ENCODE assay signal across 3 cellular contexts in the genomic region with DNA sequence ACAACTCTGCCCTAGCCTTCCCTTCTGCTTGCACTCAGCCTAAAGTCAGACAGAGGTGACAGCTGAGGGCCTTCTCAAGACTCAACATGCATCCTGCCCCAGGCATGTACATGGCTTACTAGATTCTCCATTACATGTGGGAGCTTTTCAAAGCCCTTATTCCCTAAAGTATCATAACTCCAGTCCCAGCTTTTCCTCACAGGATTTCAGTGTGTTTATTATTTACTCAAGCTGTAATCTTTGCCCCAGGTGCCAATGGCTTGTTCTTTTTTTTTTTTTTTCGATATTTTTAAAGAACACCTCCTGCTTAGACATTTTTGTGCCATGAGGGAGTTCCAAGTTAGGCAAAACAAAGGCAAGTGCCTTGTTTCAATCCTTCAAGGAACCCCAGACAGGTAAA.
TF ChIP-seq lines count a peak whose summit lies in the region.

No MANE protein-coding gene starts in this region.

TF ChIP-seq in liver, 16 proteins besides CTCF, POLR2A, EP300 and RAD21 (continued from another document):
- no peak for TF ChIP-seq FOXA1 (IDR thresholded peaks at IDR 0.05)
- no peak for TF ChIP-seq NR2F2 (IDR thresholded peaks at IDR 0.05)
- TF ChIP-seq JUND (IDR thresholded peaks at IDR 0.05): no peak
- no peak for TF ChIP-seq EGR1 (IDR thresholded peaks at IDR 0.05; ENCODE audit: low read depth in 2 of 2)
- TF ChIP-seq, protein P1, sequence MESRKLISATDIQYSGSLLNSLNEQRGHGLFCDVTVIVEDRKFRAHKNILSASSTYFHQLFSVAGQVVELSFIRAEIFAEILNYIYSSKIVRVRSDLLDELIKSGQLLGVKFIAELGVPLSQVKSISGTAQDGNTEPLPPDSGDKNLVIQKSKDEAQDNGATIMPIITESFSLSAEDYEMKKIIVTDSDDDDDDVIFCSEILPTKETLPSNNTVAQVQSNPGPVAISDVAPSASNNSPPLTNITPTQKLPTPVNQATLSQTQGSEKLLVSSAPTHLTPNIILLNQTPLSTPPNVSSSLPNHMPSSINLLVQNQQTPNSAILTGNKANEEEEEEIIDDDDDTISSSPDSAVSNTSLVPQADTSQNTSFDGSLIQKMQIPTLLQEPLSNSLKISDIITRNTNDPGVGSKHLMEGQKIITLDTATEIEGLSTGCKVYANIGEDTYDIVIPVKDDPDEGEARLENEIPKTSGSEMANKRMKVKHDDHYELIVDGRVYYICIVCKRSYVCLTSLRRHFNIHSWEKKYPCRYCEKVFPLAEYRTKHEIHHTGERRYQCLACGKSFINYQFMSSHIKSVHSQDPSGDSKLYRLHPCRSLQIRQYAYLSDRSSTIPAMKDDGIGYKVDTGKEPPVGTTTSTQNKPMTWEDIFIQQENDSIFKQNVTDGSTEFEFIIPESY (IDR thresholded peaks at IDR 0.05): no peak
- TF ChIP-seq, protein P2, sequence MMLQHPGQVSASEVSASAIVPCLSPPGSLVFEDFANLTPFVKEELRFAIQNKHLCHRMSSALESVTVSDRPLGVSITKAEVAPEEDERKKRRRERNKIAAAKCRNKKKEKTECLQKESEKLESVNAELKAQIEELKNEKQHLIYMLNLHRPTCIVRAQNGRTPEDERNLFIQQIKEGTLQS (IDR thresholded peaks at IDR 0.05): no peak
- peak; percentile 33 to 42 for TF ChIP-seq HNF4A (conservative IDR thresholded peaks at IDR 0.05)
- no peak for TF ChIP-seq FOXA2 (IDR thresholded peaks at IDR 0.05)
- TF ChIP-seq, protein P3, sequence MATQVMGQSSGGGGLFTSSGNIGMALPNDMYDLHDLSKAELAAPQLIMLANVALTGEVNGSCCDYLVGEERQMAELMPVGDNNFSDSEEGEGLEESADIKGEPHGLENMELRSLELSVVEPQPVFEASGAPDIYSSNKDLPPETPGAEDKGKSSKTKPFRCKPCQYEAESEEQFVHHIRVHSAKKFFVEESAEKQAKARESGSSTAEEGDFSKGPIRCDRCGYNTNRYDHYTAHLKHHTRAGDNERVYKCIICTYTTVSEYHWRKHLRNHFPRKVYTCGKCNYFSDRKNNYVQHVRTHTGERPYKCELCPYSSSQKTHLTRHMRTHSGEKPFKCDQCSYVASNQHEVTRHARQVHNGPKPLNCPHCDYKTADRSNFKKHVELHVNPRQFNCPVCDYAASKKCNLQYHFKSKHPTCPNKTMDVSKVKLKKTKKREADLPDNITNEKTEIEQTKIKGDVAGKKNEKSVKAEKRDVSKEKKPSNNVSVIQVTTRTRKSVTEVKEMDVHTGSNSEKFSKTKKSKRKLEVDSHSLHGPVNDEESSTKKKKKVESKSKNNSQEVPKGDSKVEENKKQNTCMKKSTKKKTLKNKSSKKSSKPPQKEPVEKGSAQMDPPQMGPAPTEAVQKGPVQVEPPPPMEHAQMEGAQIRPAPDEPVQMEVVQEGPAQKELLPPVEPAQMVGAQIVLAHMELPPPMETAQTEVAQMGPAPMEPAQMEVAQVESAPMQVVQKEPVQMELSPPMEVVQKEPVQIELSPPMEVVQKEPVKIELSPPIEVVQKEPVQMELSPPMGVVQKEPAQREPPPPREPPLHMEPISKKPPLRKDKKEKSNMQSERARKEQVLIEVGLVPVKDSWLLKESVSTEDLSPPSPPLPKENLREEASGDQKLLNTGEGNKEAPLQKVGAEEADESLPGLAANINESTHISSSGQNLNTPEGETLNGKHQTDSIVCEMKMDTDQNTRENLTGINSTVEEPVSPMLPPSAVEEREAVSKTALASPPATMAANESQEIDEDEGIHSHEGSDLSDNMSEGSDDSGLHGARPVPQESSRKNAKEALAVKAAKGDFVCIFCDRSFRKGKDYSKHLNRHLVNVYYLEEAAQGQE (IDR thresholded peaks at IDR 0.05): no peak

TF ChIP-seq in HepG2, 621 proteins besides CTCF, POLR2A, EP300 and RAD21 (continued from another document):
- TF ChIP-seq, protein P4, sequence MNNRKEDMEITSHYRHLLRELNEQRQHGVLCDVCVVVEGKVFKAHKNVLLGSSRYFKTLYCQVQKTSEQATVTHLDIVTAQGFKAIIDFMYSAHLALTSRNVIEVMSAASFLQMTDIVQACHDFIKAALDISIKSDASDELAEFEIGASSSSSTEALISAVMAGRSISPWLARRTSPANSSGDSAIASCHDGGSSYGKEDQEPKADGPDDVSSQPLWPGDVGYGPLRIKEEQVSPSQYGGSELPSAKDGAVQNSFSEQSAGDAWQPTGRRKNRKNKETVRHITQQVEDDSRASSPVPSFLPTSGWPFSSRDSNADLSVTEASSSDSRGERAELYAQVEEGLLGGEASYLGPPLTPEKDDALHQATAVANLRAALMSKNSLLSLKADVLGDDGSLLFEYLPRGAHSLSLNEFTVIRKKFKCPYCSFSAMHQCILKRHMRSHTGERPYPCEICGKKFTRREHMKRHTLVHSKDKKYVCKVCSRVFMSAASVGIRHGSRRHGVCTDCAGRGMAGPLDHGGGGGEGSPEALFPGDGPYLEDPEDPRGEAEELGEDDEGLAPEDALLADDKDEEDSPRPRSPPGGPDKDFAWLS (CRISPR knock-in tag; IDR thresholded peaks at IDR 0.05; ENCODE audit: borderline replicate concordance): no peak
TF ChIP-seq in HepG2: peak in this region for 0.

TF ChIP-seq in SK-N-SH, 30 proteins besides CTCF, POLR2A, EP300 and RAD21 (continued from another document):
- TF ChIP-seq, protein P3 (IDR thresholded peaks at IDR 0.05; ENCODE audit: low read depth, low read length): no peak
- TF ChIP-seq, protein P5, sequence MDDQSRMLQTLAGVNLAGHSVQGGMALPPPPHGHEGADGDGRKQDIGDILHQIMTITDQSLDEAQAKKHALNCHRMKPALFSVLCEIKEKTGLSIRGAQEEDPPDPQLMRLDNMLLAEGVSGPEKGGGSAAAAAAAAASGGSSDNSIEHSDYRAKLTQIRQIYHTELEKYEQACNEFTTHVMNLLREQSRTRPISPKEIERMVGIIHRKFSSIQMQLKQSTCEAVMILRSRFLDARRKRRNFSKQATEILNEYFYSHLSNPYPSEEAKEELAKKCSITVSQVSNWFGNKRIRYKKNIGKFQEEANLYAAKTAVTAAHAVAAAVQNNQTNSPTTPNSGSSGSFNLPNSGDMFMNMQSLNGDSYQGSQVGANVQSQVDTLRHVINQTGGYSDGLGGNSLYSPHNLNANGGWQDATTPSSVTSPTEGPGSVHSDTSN (IDR thresholded peaks at IDR 0.05): no peak
- no peak for TF ChIP-seq TEAD4 (IDR thresholded peaks at IDR 0.05; ENCODE audit: borderline replicate concordance, insufficient read depth)
- TF ChIP-seq JUND (IDR thresholded peaks at IDR 0.05): no peak
- no peak for TF ChIP-seq FOSL2 (IDR thresholded peaks at IDR 0.05; ENCODE audit: borderline replicate concordance, low read depth)
- TF ChIP-seq, protein P1 (IDR thresholded peaks at IDR 0.05; ENCODE audit: borderline replicate concordance, low read depth): no peak
- no peak for TF ChIP-seq NRF1 (IDR thresholded peaks at IDR 0.05; ENCODE audit: low read depth, low read length)
- no peak for TF ChIP-seq YY1 (IDR thresholded peaks at IDR 0.05; ENCODE audit: low read depth)
- TF ChIP-seq TCF12 (IDR thresholded peaks at IDR 0.05): no peak
- TF ChIP-seq RCOR1 (IDR thresholded peaks at IDR 0.05; ENCODE audit: low read length): no peak
- no peak for TF ChIP-seq ELF1 (IDR thresholded peaks at IDR 0.05)
- TF ChIP-seq, protein P6, sequence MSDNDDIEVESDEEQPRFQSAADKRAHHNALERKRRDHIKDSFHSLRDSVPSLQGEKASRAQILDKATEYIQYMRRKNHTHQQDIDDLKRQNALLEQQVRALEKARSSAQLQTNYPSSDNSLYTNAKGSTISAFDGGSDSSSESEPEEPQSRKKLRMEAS (IDR thresholded peaks at IDR 0.05; ENCODE audit: low read depth): no peak
- no peak for TF ChIP-seq SMC3 (IDR thresholded peaks at IDR 0.05; ENCODE audit: low read depth, low read length)
- no peak for TF ChIP-seq POLR2AphosphoS5 (IDR thresholded peaks at IDR 0.05; ENCODE audit: low read depth, low read length)
- no peak for TF ChIP-seq FOXJ3 (CRISPR knock-in tag; IDR thresholded peaks at IDR 0.05)
